Comparison of ENCODE assay signal across 11 cellular contexts in the genomic region with DNA sequence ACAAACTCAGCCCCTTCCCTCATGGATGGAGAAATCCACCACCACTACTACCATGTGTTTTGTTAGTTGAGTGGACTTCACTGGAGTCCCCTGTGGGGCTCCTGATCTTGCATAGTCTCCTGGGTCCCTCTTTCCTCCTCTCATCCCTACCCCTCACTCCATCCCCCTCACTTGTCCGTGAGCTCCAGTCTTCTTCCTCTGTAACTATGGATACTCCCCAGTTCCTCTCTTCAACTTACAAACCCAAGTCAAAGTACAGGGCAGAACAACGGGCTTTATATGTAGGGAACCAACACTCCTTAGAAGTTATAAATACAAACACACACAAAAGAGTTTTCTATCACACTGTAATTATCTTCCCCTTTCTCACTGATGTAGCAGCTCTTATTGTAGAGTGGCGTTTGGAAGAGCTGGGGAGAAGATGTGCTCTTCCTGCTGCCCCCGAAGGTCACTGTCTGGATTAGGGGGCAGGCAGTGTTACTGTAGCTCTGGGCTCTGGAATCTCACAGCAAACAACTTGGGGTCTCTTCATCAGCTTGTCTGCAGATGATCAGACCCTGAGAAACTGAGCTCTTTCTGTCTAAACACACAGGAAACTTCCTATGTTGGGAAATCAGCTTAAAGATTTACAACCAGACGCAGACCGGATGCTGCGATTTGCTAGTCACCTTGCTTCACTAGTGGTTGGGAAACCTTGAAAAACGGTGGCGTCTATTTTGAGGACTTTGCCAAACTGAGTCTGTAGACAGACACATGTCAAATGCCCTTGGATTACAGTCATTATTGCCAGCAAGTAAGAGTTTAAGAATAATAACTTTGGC. TPM values are rescaled to one million over a fixed set of nuclear protein-coding genes. Genes with fewer than 3 reads are reported as not detected.
DNase-seq lines count a peak whose midpoint lies in the region; ATAC-seq, FAIRE-seq and TF ChIP-seq lines count a peak whose summit lies in the region.
"Had no signal": no experiment of that assay in that cellular context is flagged by ENCODE, and none has a peak within 500 bp of the region (broad histone marks: within the 10 kb centered on the region; RNA-seq: fewer than 3 reads in every experiment).

No MANE protein-coding gene starts in this region.

- ATAC-seq in GM18907 (IDR thresholded peaks at IDR 0.05; ENCODE audit: unreplicated experiment): peak; percentile 55
- ATAC-seq in HG03571 (IDR thresholded peaks at IDR 0.05; ENCODE audit: unreplicated experiment): peak; percentile 61
- peak in 1 of 2 donors; percentile 48 for ATAC-seq in activated T-cell treated with anti-CD3 and anti-CD28 coated beads, Interleukin-2, amount 50 U/mL, for 72 hours (replicated peaks in 1 of 2)
- ATAC-seq in naive B cell (ENCODE audit: low read depth in 2 of 2): peak; percentile 64 to 67
- no peak for ATAC-seq in GM18502 (IDR thresholded peaks at IDR 0.05; ENCODE audit: poor library complexity, unreplicated experiment)
- ATAC-seq in HG03565 (IDR thresholded peaks at IDR 0.05; ENCODE audit: unreplicated experiment): no peak
- ATAC-seq: right cardiac atrium had no signal

- no peaks in the 10 kb centered on the region for H3K9me3 Mint-ChIP-seq in activated T-cell treated with anti-CD3 and anti-CD28 coated beads, Interleukin-2, amount 50 U/mL, for 72 hours
- H3K9me3 Mint-ChIP-seq in naive B cell: no peaks in the 10 kb centered on the region

- no peaks in the 10 kb centered on the region for H3K9me3 ChIP-seq in kidney (ENCODE audit: control insufficient read depth in 1 of 2, low read length in 2 of 2)

- peak overlapping the region; percentile 66 to 67 for H3K4me3 Mint-ChIP-seq in activated T-cell treated with anti-CD3 and anti-CD28 coated beads, Interleukin-2, amount 50 U/mL, for 72 hours
- peak overlapping the region; percentile 11 to 90 (median 76) for H3K4me3 Mint-ChIP-seq in naive B cell

- FAIRE-seq in kidney (lab: Jason Lieb, UNC): no peak

- DNase-seq in activated T-cell treated with anti-CD3 and anti-CD28 coated beads, Interleukin-2, amount 50 U/mL, for 72 hours: peak in 1 of 2 donors; percentile 21
- no peak for DNase-seq in naive B cell
- no peak for DNase-seq in NCI-H748 (lab: John Stamatoyannopoulos, UW; ENCODE audit: unreplicated experiment)
- no peak for DNase-seq in kidney
- DNase-seq: activated CD4-positive, alpha-beta T cell treated with anti-CD3 and anti-CD28 coated beads, Interleukin-2, amount 50 U/mL, for 4 hours; stimulated activated CD8-positive, alpha-beta memory T cell treated with anti-CD3 and anti-CD28 coated beads, Interleukin-4, amount 100 ng/mL, for 48 hours had no signal

- H3K4me1 Mint-ChIP-seq in activated T-cell treated with anti-CD3 and anti-CD28 coated beads, Interleukin-2, amount 50 U/mL, for 72 hours (ENCODE audit: low read depth): peaks cover 8% of the 10 kb centered on the region
- peaks cover 50 to 84% (median 58%) of the 10 kb centered on the region in 3 donors for H3K4me1 Mint-ChIP-seq in naive B cell

- intact Hi-C loops in kidney (cut with DNase I): no loop called here

- H3K27me3 Mint-ChIP-seq in activated T-cell treated with anti-CD3 and anti-CD28 coated beads, Interleukin-2, amount 50 U/mL, for 72 hours (ENCODE audit: low read depth): no peaks in the 10 kb centered on the region
- H3K27me3 Mint-ChIP-seq in naive B cell: no peaks in the 10 kb centered on the region

- peak overlapping the region in 1 of 2 donors; percentile 62 for H3K27ac ChIP-seq in kidney (ENCODE audit: low read depth in 2 of 2, low read length in 2 of 2)

- H3K36me3 ChIP-seq in kidney (ENCODE audit: control insufficient read depth in 1 of 2, insufficient read depth in 2 of 2, low read length in 2 of 2): no peaks in the 10 kb centered on the region

- no peak overlapping the region for H3K9ac ChIP-seq in kidney (ENCODE audit: low read length in 2 of 2)

- peak overlapping the region; percentile 81 for H3K27ac Mint-ChIP-seq in activated T-cell treated with anti-CD3 and anti-CD28 coated beads, Interleukin-2, amount 50 U/mL, for 72 hours
- peak overlapping the region; percentile 49 to 95 (median 90) for H3K27ac Mint-ChIP-seq in naive B cell

- H3K4me1 ChIP-seq in kidney (ENCODE audit: control insufficient read depth in 1 of 2, insufficient read depth in 1 of 2, low read depth in 1 of 2, low read length in 2 of 2): peaks cover 0 to 13% of the 10 kb centered on the region in 2 donors

- peaks cover 4 to 9% of the 10 kb centered on the region in 2 donors for H3K36me3 Mint-ChIP-seq in activated T-cell treated with anti-CD3 and anti-CD28 coated beads, Interleukin-2, amount 50 U/mL, for 72 hours (ENCODE audit: insufficient read depth in 2 of 2)
- H3K36me3 Mint-ChIP-seq in naive B cell: peaks cover 19 to 39% of the 10 kb centered on the region in 2 donors

- no peak for TF ChIP-seq CTCF in kidney (IDR thresholded peaks at IDR 0.05; ENCODE audit: borderline replicate concordance, extremely low read depth, insufficient read depth)

- H3K4me3 ChIP-seq in kidney (ENCODE audit: low read length in 2 of 2): no peak overlapping the region

RNA-seq across cellular contexts. Expression of gene SNX10, which starts 13.6 kb away (rescaled TPM):
- 10 to 100 TPM; 37.4 to 41.8 TPM for total RNA-seq in activated T-cell treated with anti-CD3 and anti-CD28 coated beads, Interleukin-2, amount 50 U/mL, for 72 hours
- 100 to 1,000 TPM; 138 to 210 (median 164) TPM for polyA plus RNA-seq in naive B cell (ENCODE audit: low read depth in 6 of 6)
- 72.0 TPM for total RNA-seq in kidney
- 30.1 TPM for polyA plus RNA-seq in kidney (ENCODE audit: insufficient read depth, low read depth, low replicate concordance)

Comparison
In these comparisons a context has a peak if more than half of its experiments do, and no peak if none do; other contexts are left out.
1. ATAC-seq: peak in GM18907 (single experiment), HG03571 (single experiment) and naive B cell (2 of 2); none in GM18502 (single experiment) and HG03565 (single experiment).